8 cellular contexts compared by ENCODE assay signal in genomic region chrX:111869639-111870034, GRCh38. TPM values are rescaled to one million over a fixed set of nuclear protein-coding genes. Genes with fewer than 3 reads are reported as not detected.
DNase-seq lines count a peak whose midpoint lies in the region; ATAC-seq and TF ChIP-seq lines count a peak whose summit lies in the region.

No MANE protein-coding gene starts in this region.

- H3K27me3 Mint-ChIP-seq in activated CD8-positive, alpha-beta T cell treated with anti-CD3 and anti-CD28 coated beads for 36 hours = peaks cover 5% of the 10 kb centered on the region

- no peak overlapping the region for H3K4me3 Mint-ChIP-seq in activated CD8-positive, alpha-beta T cell treated with anti-CD3 and anti-CD28 coated beads for 36 hours

- no peak overlapping the region for H3K27ac Mint-ChIP-seq in activated CD8-positive, alpha-beta T cell treated with anti-CD3 and anti-CD28 coated beads for 36 hours

- H3K36me3 Mint-ChIP-seq in activated CD8-positive, alpha-beta T cell treated with anti-CD3 and anti-CD28 coated beads for 36 hours (ENCODE audit: low read depth) = no peaks in the 10 kb centered on the region

- intact Hi-C loops in activated CD8-positive, alpha-beta T cell treated with anti-CD3 and anti-CD28 coated beads for 36 hours (cut with micrococcal nuclease) = no loop called here

- TF ChIP-seq CTCF in activated CD8-positive, alpha-beta T cell treated with anti-CD3 and anti-CD28 coated beads for 36 hours (IDR thresholded peaks at IDR 0.05) = peak; percentile 38

- POLR2A ChIA-PET in activated CD8-positive, alpha-beta T cell treated with anti-CD3 and anti-CD28 coated beads for 36 hours (lab: Charles Lee) = no interaction called here

- no peaks in the 10 kb centered on the region for H3K9me3 Mint-ChIP-seq in activated CD8-positive, alpha-beta T cell treated with anti-CD3 and anti-CD28 coated beads for 36 hours

- ATAC-seq in GM18508 (IDR thresholded peaks at IDR 0.05; ENCODE audit: insufficient read depth, unreplicated experiment) = peak; percentile 59
- peak; percentile 75 for ATAC-seq in HG02852 (IDR thresholded peaks at IDR 0.05; ENCODE audit: unreplicated experiment)
- ATAC-seq in activated CD8-positive, alpha-beta T cell treated with anti-CD3 and anti-CD28 coated beads for 36 hours = peak; percentile 73

- peaks cover 2% of the 10 kb centered on the region for H3K4me1 Mint-ChIP-seq in activated CD8-positive, alpha-beta T cell treated with anti-CD3 and anti-CD28 coated beads for 36 hours (ENCODE audit: low read depth)

- CTCF ChIA-PET in activated CD8-positive, alpha-beta T cell treated with anti-CD3 and anti-CD28 coated beads for 36 hours (lab: Charles Lee) = interaction anchor here (1.1 to 1.7 kb wide), 2 partner anchors 15 to 175 kb away, joined by 3 to 13 read pairs; no protein-coding TSS in a partner anchor

- DNase-seq in COLO668 (lab: John Stamatoyannopoulos, UW; ENCODE audit: unreplicated experiment) = peak; percentile 0
- peak; percentile 29 to 70 (median 68) for DNase-seq in NCI-H1417 (lab: John Stamatoyannopoulos, UW)
- DNase-seq in activated CD8-positive, alpha-beta T cell treated with anti-CD3 and anti-CD28 coated beads for 36 hours = peak; percentile 3
- peak; percentile 43 for DNase-seq in glomerular visceral epithelial cell (ENCODE audit: extremely low spot score)
- DNase-seq in pulmonary artery endothelial cell (ENCODE audit: low read depth, low spot score) = peak; percentile 8
- no peak for DNase-seq in NK-92 treated with Interleukin-12 subunit alpha and Interleukin-12 subunit beta, amount 100 ng/mL, for 24 hours (lab: John Stamatoyannopoulos, UW)

RNA-seq across cellular contexts. Expression of gene TRPC5OS, which starts 6.3 kb away (rescaled TPM):
- not detected for total RNA-seq in activated CD8-positive, alpha-beta T cell treated with anti-CD3 and anti-CD28 coated beads for 36 hours
- total RNA-seq in pulmonary artery endothelial cell = not detected in 2 replicates
